ENCODE assay signal across 18 cellular contexts in genomic region chrX:66162331-66162822, GRCh38. TPM values are rescaled to one million over a fixed set of nuclear protein-coding genes. Genes with fewer than 3 reads are reported as not detected.
DNase-seq lines count a peak whose midpoint lies in the region; ATAC-seq, FAIRE-seq and TF ChIP-seq lines count a peak whose summit lies in the region.
"Had no signal": no experiment of that assay in that cellular context is flagged by ENCODE, and none has a peak within 500 bp of the region (broad histone marks: within the 10 kb centered on the region; RNA-seq: fewer than 3 reads in every experiment).

No MANE protein-coding gene starts in this region.

- TF ChIP-seq RAD21 in K562 (CRISPR knock-in tag; conservative IDR thresholded peaks at IDR 0.05 in 1 of 2, IDR thresholded peaks at IDR 0.05 in 1 of 2): no peak; a peak in 1 of 4 replicates

- peak overlapping the region; percentile 53 to 78; a peak in 3 of 4 replicates for H3K9ac ChIP-seq in K562 (ENCODE audit: insufficient read depth in 1 of 2, low read depth in 2 of 2, low read length in 2 of 2)
- H3K9ac ChIP-seq: BLaER1 treated with 17β-estradiol and CSF1 and Interleukin-3, amounts not matched to agents 10 nM and 100 nM had no signal

- H3K4me2 ChIP-seq in K562 (ENCODE audit: insufficient read depth, low read length): peak overlapping the region; percentile 85
- H3K4me2 ChIP-seq: BLaER1 treated with 17β-estradiol and CSF1 and Interleukin-3, amounts not matched to agents 10 nM and 100 nM had no signal

- POLR2A ChIA-PET in K562 (lab: Yijun Ruan, JAX): interaction anchor here (0.6 to 1.6 kb wide), 8 partner anchors 11 to 487 kb away, joined by 3 to 5 read pairs (median 3); no protein-coding TSS in a partner anchor

- TF ChIP-seq CTCF in K562 (IDR thresholded peaks at IDR 0.05 in 2 of 3, conservative IDR thresholded peaks at IDR 0.05 in 1 of 3; ENCODE audit: insufficient read depth in 2 of 3, low read depth in 1 of 3, low read length in 3 of 3) (0 out of 6 replicates have a peak, but pooled peaks of 1 of the 3 experiments have one; percentile 6), transverse colon (IDR thresholded peaks at IDR 0.05) (no peak), GM13977 (IDR thresholded peaks at IDR 0.05; ENCODE audit: extremely low read depth, insufficient read depth, missing control alignments) (no peak)

- peak; percentile 90 for TF ChIP-seq EP300 in K562 (IDR thresholded peaks at IDR 0.05; ENCODE audit: low read length)
- TF ChIP-seq EP300 in transverse colon (IDR thresholded peaks at IDR 0.05; ENCODE audit: low read depth): no peak

- ATAC-seq in GM21515 (IDR thresholded peaks at IDR 0.05; ENCODE audit: unreplicated experiment): peak; percentile 52
- peak; percentile 91 for ATAC-seq in K562
- ATAC-seq in GM18505 (IDR thresholded peaks at IDR 0.05; ENCODE audit: unreplicated experiment): no peak
- ATAC-seq in right cardiac atrium: no peak
- ATAC-seq: sciatic nerve, upper lobe of right lung had no signal

- DNase-seq in KBM-7: peak; percentile 91
- peak; percentile 19 to 92 (median 49) for DNase-seq in K562 (ENCODE audit: extremely low read depth in 1 of 4, low spot score in 3 of 4)
- DNase-seq in transverse colon: peak; percentile 68
- no peak for DNase-seq in GM13977 (ENCODE audit: low spot score)
- DNase-seq in H4 (ENCODE audit: low spot score): no peak
- DNase-seq in right cardiac atrium: no peak
- DNase-seq: activated CD4-positive, CD25-positive, alpha-beta regulatory T cell; activated naive CD4-positive, alpha-beta T cell treated with anti-CD3 and anti-CD28 coated beads, Interleukin-2, amount 10 ng/mL, durations not matched to agents 7 days and 5 days; brain microvascular endothelial cell; DMS79 treated with DMSO at 0.1 percent for 48 hours; MG63; stimulated activated CD4-positive, alpha-beta T cell treated with anti-CD3 and anti-CD28 coated beads, Interleukin-4, amount 100 ng/mL, for 4 hours; upper lobe of right lung had no signal

- BruUV-seq in K562 (replicated peaks; lab: Mats Ljungman, UMichigan): no TSS peak

- H2AFZ ChIP-seq in K562 (ENCODE audit: low read depth, low read length): 0 out of 2 replicates have a peak overlapping the region, but pooled peaks have one; percentile 23

- no peaks in the 10 kb centered on the region for H3K9me3 ChIP-seq in K562 (replicated peaks; ENCODE audit: control insufficient read depth, insufficient read depth, low read depth, low read length)
- no peaks in the 10 kb centered on the region for H3K9me3 ChIP-seq in transverse colon
- H3K9me3 ChIP-seq in right cardiac atrium (ENCODE audit: control insufficient read depth, low read length): no peaks in the 10 kb centered on the region
- H3K9me3 ChIP-seq: BLaER1 treated with 17β-estradiol and CSF1 and Interleukin-3, amounts not matched to agents 10 nM and 100 nM; MG63; upper lobe of right lung had no signal

- H3K4me3 ChIP-seq in K562 (peak overlapping the region; percentile 66), transverse colon (peak overlapping the region in 3 of 4 donors; percentile 34 to 56 (median 36)), right cardiac atrium (ENCODE audit: low read length) (no peak overlapping the region)
- H3K4me3 ChIP-seq: BLaER1 treated with 17β-estradiol and CSF1 and Interleukin-3, amounts not matched to agents 10 nM and 100 nM; lung; MG63; upper lobe of right lung had no signal

- CTCF ChIA-PET in K562 (lab: Yijun Ruan, JAX; ENCODE audit: low intra/inter-chr PET ratio): interaction anchor here (0.6 kb wide), 1 partner anchor 41 kb away, joined by 3 read pairs; no protein-coding TSS in a partner anchor

- TF ChIP-seq POLR2A in K562 (conservative IDR thresholded peaks at IDR 0.05) (peak; percentile 76), transverse colon (IDR thresholded peaks at IDR 0.05) (peak; percentile 72), GM18505 (IDR thresholded peaks at IDR 0.05; ENCODE audit: borderline replicate concordance, extremely low read depth, insufficient read depth, insufficient read length) (no peak)

- H3K27ac ChIP-seq in K562 (ENCODE audit: extremely low read depth, low read depth, low read length) (peak overlapping the region; percentile 89), transverse colon (peak overlapping the region; percentile 72 to 82 (median 80)), right cardiac atrium (ENCODE audit: low read length) (no peak overlapping the region)
- H3K27ac ChIP-seq: BLaER1 treated with 17β-estradiol and CSF1 and Interleukin-3, amounts not matched to agents 10 nM and 100 nM; brain microvascular endothelial cell; upper lobe of right lung had no signal

- H3K9me1 ChIP-seq in K562 (ENCODE audit: control insufficient read depth, insufficient read depth, low read length): no peaks in the 10 kb centered on the region

- WGBS in K562 (ENCODE audit: insufficient coverage, low coverage, missing lambda C conversion rate): 0% methylated on average over 2 of the region's 2 CpGs
- 22% methylated on average over 2 of the region's 2 CpGs; no CpG with 5 or more reads in 1 of the 2 donors for WGBS in transverse colon (ENCODE audit: low coverage in 1 of 2), 2 donors
- 77% methylated on average over 2 of the region's 2 CpGs for WGBS in right cardiac atrium

- peaks cover 50% of the 10 kb centered on the region for H3K79me2 ChIP-seq in K562 (ENCODE audit: control insufficient read depth, insufficient read depth, low read length)

- H3K27me3 ChIP-seq in K562 (ENCODE audit: control insufficient read depth in 2 of 2, insufficient read depth in 2 of 2, low read length in 2 of 2): no peaks in the 10 kb centered on the region
- no peaks in the 10 kb centered on the region for H3K27me3 ChIP-seq in transverse colon
- no peaks in the 10 kb centered on the region for H3K27me3 ChIP-seq in right cardiac atrium (ENCODE audit: control insufficient read depth, insufficient read depth)
- H3K27me3 ChIP-seq: brain microvascular endothelial cell, MG63, upper lobe of right lung had no signal

- H4K20me1 ChIP-seq in K562 (replicated peaks; ENCODE audit: control insufficient read depth, insufficient read depth, low read length): no peaks in the 10 kb centered on the region
- H4K20me1 ChIP-seq: BLaER1 treated with 17β-estradiol and CSF1 and Interleukin-3, amounts not matched to agents 10 nM and 100 nM had no signal

- intact Hi-C loops in K562 (cut with micrococcal nuclease): loop anchor here (1.0 to 5.0 kb wide), 3 partner anchors 130 to 176 kb away; no protein-coding TSS in a partner anchor
- intact Hi-C loops in transverse colon (cut with DNase I; ENCODE audit: low total_unique reads): no loop called here
- intact Hi-C loops in right cardiac atrium (cut with DNase I): no loop called here

- in situ Hi-C loops in KBM-7 (cut with MboI; ENCODE audit: low pct_unique_long_range_greater_than_20kb, low sequenced_read_pairs) (no loop called here), K562 (cut with MboI) (no loop called here), transverse colon (cut with MboI; ENCODE audit: low pct_ligation_motif_present in 1 of 4, low pct_unique_long_range_greater_than_20kb in 1 of 4, low sequenced_read_pairs in 3 of 4) (no loop called here), GM13977 (cut with MboI; ENCODE audit: low pct_unique_long_range_greater_than_20kb, low sequenced_read_pairs, unreplicated experiment) (no loop called here)

- H3K4me1 ChIP-seq in K562 (replicated peaks in 1 of 2; ENCODE audit: control insufficient read depth in 2 of 2, insufficient read depth in 2 of 2, low read length in 2 of 2) (peaks cover 0 to 24% of the 10 kb centered on the region in 2 experiments; a peak in 2 of 5 replicates), transverse colon (peaks cover 0 to 7% (median 0%) of the 10 kb centered on the region in 4 donors), right cardiac atrium (ENCODE audit: control insufficient read depth, insufficient read depth, low read length) (no peaks in the 10 kb centered on the region)
- H3K4me1 ChIP-seq: BLaER1 treated with 17β-estradiol and CSF1 and Interleukin-3, amounts not matched to agents 10 nM and 100 nM; upper lobe of right lung had no signal

- H3K36me3 ChIP-seq in K562 (ENCODE audit: control insufficient read depth, insufficient read depth, low read length): peaks cover 10% of the 10 kb centered on the region
- no peaks in the 10 kb centered on the region for H3K36me3 ChIP-seq in transverse colon
- H3K36me3 ChIP-seq: BLaER1 treated with 17β-estradiol and CSF1 and Interleukin-3, amounts not matched to agents 10 nM and 100 nM; brain microvascular endothelial cell; MG63; upper lobe of right lung had no signal

- FAIRE-seq in K562 (lab: Jason Lieb, UNC): peak; percentile 99

TF ChIP-seq in K562, 482 proteins besides CTCF, POLR2A, EP300 and RAD21 (continues in another document):
- no peak for TF ChIP-seq THRB (CRISPR knock-in tag; conservative IDR thresholded peaks at IDR 0.05)

RNA-seq across cellular contexts. Expression of gene HEPH, which starts 1.7 kb away (rescaled TPM):
- 131 and 171 TPM in 2 replicates for total RNA-seq in K562 (2011; cell fraction: chromatin; rRNA removed; ENCODE audit: low replicate concordance)
- 116 and 131 TPM in 2 replicates for total RNA-seq in K562 (2011; cell fraction: nucleolus; rRNA removed)
- 117 and 125 TPM in 2 replicates for total RNA-seq in K562 (2011; cell fraction: nucleoplasm; rRNA removed)
- total RNA-seq in K562 (2014; rRNA removed): 40.5 and 42.2 TPM in 2 replicates
- total RNA-seq in K562 (2014; rRNA removed; fragmentation: Illumina TruSeq; extraction: Trizol): 42.9 and 46.4 TPM in 2 replicates
- total RNA-seq in K562 (2015; rRNA removed; fragmentation: Illumina TruSeq; extraction: Trizol): 29.1 and 32.7 TPM in 2 replicates
- 51.8 and 55.8 TPM in 2 replicates for total RNA-seq in K562 (2021)
- polyA plus RNA-seq in K562 (2011; rRNA removed): 67.6 and 116 TPM in 2 replicates
- polyA plus RNA-seq in K562 (2011; cell fraction: cytosol; rRNA removed): 38.2 and 65.7 TPM in 2 replicates
- 145 and 157 TPM in 2 replicates for polyA plus RNA-seq in K562 (2011; cell fraction: nucleus; rRNA removed)
- polyA plus RNA-seq in K562 (2012): 36.5 and 56.1 TPM in 2 replicates
- polyA plus RNA-seq in K562 (2014; fragmentation: Illumina TruSeq; extraction: Trizol): 39.5 and 44.6 TPM in 2 replicates
- polyA plus RNA-seq in K562 (2014; fragmentation: Nextera tagmentation; extraction: Ambion mirVana): 10 to 100 TPM; 22.4 to 46.9 TPM
- polyA plus RNA-seq in K562 (2014; rRNA removed): 27.5 and 30.2 TPM in 2 replicates
- 114 and 202 TPM in 2 replicates for polyA minus RNA-seq in K562 (2011; rRNA and poly(A)+ RNA removed)
- polyA minus RNA-seq in K562 (2011; cell fraction: cytosol; rRNA and poly(A)+ RNA removed): 42.9 and 62.4 TPM in 2 replicates
- polyA minus RNA-seq in K562 (2011; cell fraction: nucleus; rRNA and poly(A)+ RNA removed): 93.2 and 145 TPM in 2 replicates
- 100 to 1,000 TPM; 114 to 205 (median 155) TPM for total RNA-seq in transverse colon
- 0.85 and 1.6 TPM in 2 replicates for total RNA-seq in H4 (2014; rRNA removed; shearing (Covaris generic))
- 10 to 100 TPM; 52.5 to 71.9 (median 60.4) TPM for total RNA-seq in right cardiac atrium
- polyA plus RNA-seq in right cardiac atrium: 16.0 TPM

Comparison
In these comparisons a context has a peak if more than half of its experiments do, and no peak if none do; other contexts are left out.
1. ATAC-seq: peak in GM21515 (single experiment) and K562 (single experiment); none in GM18505 (single experiment) and right cardiac atrium (0 of 2).
2. DNase-seq: peak in KBM-7 (single experiment), K562 (4 of 4) and transverse colon (single experiment); none in GM13977 (single experiment), H4 (single experiment) and right cardiac atrium (0 of 3).
3. RNA of gene HEPH, which starts 1.7 kb away (total RNA-seq): 114 to 205 TPM in transverse colon, 52.5 to 71.9 TPM in right cardiac atrium and 29.1 to 171 TPM in K562; 0.85 to 1.6 TPM in H4; every median in the first group is over 10 times any median in the second.